ENCODE assay signal across 9 cellular contexts in genomic region chrX:148049441-148049840, GRCh38.
A peak's percentile ranks its signal among the peaks of the same experiment; 100 is the strongest.
DNase-seq lines count a peak whose midpoint lies in the region; ATAC-seq and TF ChIP-seq lines count a peak whose summit lies in the region.
"Had no signal": no experiment of that assay in that cellular context is flagged by ENCODE, and none has a peak within 500 bp of the region (broad histone marks: within the 10 kb centered on the region; RNA-seq: fewer than 3 reads in every experiment).

No MANE protein-coding gene starts in this region.

- H2BK20ac ChIP-seq in H9 (ENCODE audit: low read depth, low read length, poor library complexity, severe bottlenecking): no peak overlapping the region

- no peaks in the 10 kb centered on the region for H3K9me3 ChIP-seq in DND-41 (ENCODE audit: insufficient read depth, low read length, severe bottlenecking)
- H3K9me3 ChIP-seq in H9 (ENCODE audit: control insufficient read depth, low read depth, low read length): peaks cover 6% of the 10 kb centered on the region
- no peaks in the 10 kb centered on the region for H3K9me3 ChIP-seq in endodermal cell (ENCODE audit: control insufficient read depth, low read length)
- no peaks in the 10 kb centered on the region for H3K9me3 ChIP-seq in prostate gland

- H3K23ac ChIP-seq in H9 (ENCODE audit: insufficient read length, low read depth, low read length): no peak overlapping the region

- H4K91ac ChIP-seq in H9 (ENCODE audit: insufficient read length, low read depth, low read length): no peak overlapping the region

- TF ChIP-seq POLR2A in prostate gland (IDR thresholded peaks at IDR 0.05): no peak

- H2AK5ac ChIP-seq in H9 (ENCODE audit: insufficient read length, low read length): no peak overlapping the region

- H3K9ac ChIP-seq in DND-41 (ENCODE audit: low read depth, low read length) (no peak overlapping the region), H9 (ENCODE audit: extremely low read depth, insufficient read length, low read length) (no peak overlapping the region), endodermal cell (ENCODE audit: extremely low read depth, low read length, poor library complexity, severe bottlenecking) (no peak overlapping the region)

- H3K4me1 Mint-ChIP-seq in H9 (no peaks in the 10 kb centered on the region), endodermal cell (no peaks in the 10 kb centered on the region)
- no peaks in the 10 kb centered on the region for H3K4me1 Mint-ChIP-seq in activated naive CD8-positive, alpha-beta T cell treated with anti-CD3 and anti-CD28 coated beads, Interleukin-2, amount 50 U/mL, for 24 hours
- H3K4me1 Mint-ChIP-seq: naive thymus-derived CD8-positive, alpha-beta T cell had no signal

- H3K27ac ChIP-seq in DND-41 (ENCODE audit: low read length): no peak overlapping the region
- no peak overlapping the region for H3K27ac ChIP-seq in H9 (ENCODE audit: insufficient read length, low read depth, low read length)
- no peak overlapping the region for H3K27ac ChIP-seq in endodermal cell (ENCODE audit: low read depth, low read length)
- H3K27ac ChIP-seq in prostate gland: no peak overlapping the region

- DNase-seq in DND-41: peak; percentile 12
- DNase-seq in H9: no peak
- peak; percentile 76 for DNase-seq in NCI-H82 (lab: John Stamatoyannopoulos, UW)
- DNase-seq in endodermal cell: no peak
- no peak for DNase-seq in prostate gland (ENCODE audit: low spot score)
- no peak for DNase-seq in stimulated activated CD4-positive, alpha-beta T cell treated with anti-CD3 and anti-CD28 coated beads, Interleukin-4, amount 100 ng/mL, for 24 hours
- no peak for DNase-seq in activated naive CD4-positive, alpha-beta T cell treated with anti-CD3 and anti-CD28 coated beads, Interleukin-2, amount 50 U/mL, for 16 hours
- DNase-seq in activated naive CD8-positive, alpha-beta T cell treated with anti-CD3 and anti-CD28 coated beads, Interleukin-2, amount 50 U/mL, for 24 hours: no peak

- H3K36me3 ChIP-seq in DND-41 (ENCODE audit: insufficient read depth, low read length): no peaks in the 10 kb centered on the region
- H3K36me3 ChIP-seq in endodermal cell (ENCODE audit: control insufficient read depth, insufficient read depth, low read length): no peaks in the 10 kb centered on the region
- H3K36me3 ChIP-seq in prostate gland: no peaks in the 10 kb centered on the region

- H3K18ac ChIP-seq in H9 (ENCODE audit: insufficient read length, low read depth, low read length): no peak overlapping the region

- H3K79me2 ChIP-seq in DND-41 (ENCODE audit: insufficient read depth, low read length): no peaks in the 10 kb centered on the region
- no peaks in the 10 kb centered on the region for H3K79me2 ChIP-seq in H9 (ENCODE audit: insufficient read depth, low read length)

- intact Hi-C loops in prostate gland (cut with DNase I): loop anchor here (10.0 kb wide), 1 partner anchor 1425 kb away; no protein-coding TSS in a partner anchor

- H3K14ac ChIP-seq in H9 (ENCODE audit: insufficient read depth, low read length): no peak overlapping the region

- no peak overlapping the region for H4K8ac ChIP-seq in H9 (replicated peaks; ENCODE audit: insufficient read length, low read depth, low read length)

- no peak overlapping the region for H3K4me2 ChIP-seq in DND-41 (ENCODE audit: insufficient read depth, low read length)
- no peak overlapping the region for H3K4me2 ChIP-seq in H9 (ENCODE audit: insufficient read depth, insufficient read length, low read length)

- H4K20me1 ChIP-seq in DND-41 (ENCODE audit: insufficient read depth, low read length) (no peaks in the 10 kb centered on the region), H9 (ENCODE audit: control insufficient read depth, insufficient read depth, insufficient read length) (no peaks in the 10 kb centered on the region)

- peaks cover 0 to 4% (median 1%) of the 10 kb centered on the region in 3 experiments; a peak in 3 of 7 replicates for H3K36me3 Mint-ChIP-seq in H9 (ENCODE audit: insufficient read depth in 1 of 3, low read depth in 3 of 3)
- no peaks in the 10 kb centered on the region for H3K36me3 Mint-ChIP-seq in endodermal cell (ENCODE audit: low read depth)
- no peaks in the 10 kb centered on the region for H3K36me3 Mint-ChIP-seq in activated naive CD8-positive, alpha-beta T cell treated with anti-CD3 and anti-CD28 coated beads, Interleukin-2, amount 50 U/mL, for 24 hours (ENCODE audit: low read depth)
- H3K36me3 Mint-ChIP-seq: naive thymus-derived CD8-positive, alpha-beta T cell had no signal

- H3K23me2 ChIP-seq in H9 (ENCODE audit: insufficient read length, low read depth, low read length, poor library complexity, severe bottlenecking): no peaks in the 10 kb centered on the region

- H2BK15ac ChIP-seq in H9 (ENCODE audit: low read depth, low read length): no peak overlapping the region

- H3K4me3 ChIP-seq in DND-41 (ENCODE audit: low read depth in 1 of 2, low read length in 2 of 2): no peak overlapping the region
- no peak overlapping the region for H3K4me3 ChIP-seq in endodermal cell (ENCODE audit: low read length)
- no peak overlapping the region for H3K4me3 ChIP-seq in prostate gland

- H2AFZ ChIP-seq in DND-41 (ENCODE audit: low read depth, low read length): peak overlapping the region; percentile 38; the same call in 1 of the 2 replicates
- H2AFZ ChIP-seq in H9 (ENCODE audit: low read length): no peak overlapping the region

- H3K79me1 ChIP-seq in H9 (ENCODE audit: insufficient read depth, low read depth, low read length, poor library complexity, severe bottlenecking): no peaks in the 10 kb centered on the region

- H2BK5ac ChIP-seq in H9 (ENCODE audit: insufficient read length, low read length): no peak overlapping the region

- H4K5ac ChIP-seq in H9 (ENCODE audit: insufficient read length, low read depth, low read length): no peak overlapping the region

- H3K4me3 Mint-ChIP-seq in H9 (no peak overlapping the region), endodermal cell (no peak overlapping the region)
- H3K4me3 Mint-ChIP-seq in activated naive CD8-positive, alpha-beta T cell treated with anti-CD3 and anti-CD28 coated beads, Interleukin-2, amount 50 U/mL, for 24 hours: no peak overlapping the region
- H3K4me3 Mint-ChIP-seq: naive thymus-derived CD8-positive, alpha-beta T cell had no signal

- peak; percentile 63 for TF ChIP-seq CTCF in DND-41 (IDR thresholded peaks at IDR 0.05; ENCODE audit: borderline replicate concordance, extremely low read depth, low read length, poor library complexity, severe bottlenecking)
- TF ChIP-seq CTCF in H9 (conservative IDR thresholded peaks at IDR 0.05): peak; percentile 70
- peak; percentile 79 for TF ChIP-seq CTCF in endodermal cell (conservative IDR thresholded peaks at IDR 0.05)
- TF ChIP-seq CTCF in prostate gland (IDR thresholded peaks at IDR 0.05): peak in 3 of 4 experiments; percentile 18 to 45 (median 26)

- H3K27ac Mint-ChIP-seq in H9: no peak overlapping the region
- H3K27ac Mint-ChIP-seq in endodermal cell: no peak overlapping the region
- no peak overlapping the region for H3K27ac Mint-ChIP-seq in activated naive CD8-positive, alpha-beta T cell treated with anti-CD3 and anti-CD28 coated beads, Interleukin-2, amount 50 U/mL, for 24 hours
- H3K27ac Mint-ChIP-seq: naive thymus-derived CD8-positive, alpha-beta T cell had no signal

- peak; percentile 59 for ATAC-seq in DND-41 (ENCODE audit: insufficient read depth, low read depth)
- ATAC-seq in activated naive CD8-positive, alpha-beta T cell treated with anti-CD3 and anti-CD28 coated beads, Interleukin-2, amount 50 U/mL, for 24 hours: no peak
- ATAC-seq: naive thymus-derived CD8-positive, alpha-beta T cell had no signal

- no peak overlapping the region for H2BK120ac ChIP-seq in H9 (ENCODE audit: low read depth, low read length, poor library complexity, severe bottlenecking)

- H3K9me3 Mint-ChIP-seq in H9: peaks cover 59 to 60% of the 10 kb centered on the region in 2 experiments
- H3K9me3 Mint-ChIP-seq in endodermal cell: peaks cover 27% of the 10 kb centered on the region
- H3K9me3 Mint-ChIP-seq in activated naive CD8-positive, alpha-beta T cell treated with anti-CD3 and anti-CD28 coated beads, Interleukin-2, amount 50 U/mL, for 24 hours: no peaks in the 10 kb centered on the region
- H3K9me3 Mint-ChIP-seq: naive thymus-derived CD8-positive, alpha-beta T cell had no signal

- peaks cover 6% of the 10 kb centered on the region; the same call in 1 of the 2 replicates for H3K4me1 ChIP-seq in DND-41 (ENCODE audit: insufficient read depth, low read length)
- H3K4me1 ChIP-seq in H9 (ENCODE audit: insufficient read depth, low read length): no peaks in the 10 kb centered on the region
- H3K4me1 ChIP-seq in endodermal cell (ENCODE audit: control insufficient read depth, insufficient read depth, low read length): no peaks in the 10 kb centered on the region
- no peaks in the 10 kb centered on the region for H3K4me1 ChIP-seq in prostate gland (replicated peaks)

- no peak overlapping the region for H3K4ac ChIP-seq in H9 (ENCODE audit: low read depth, low read length)

- WGBS in H9 (ENCODE audit: extremely low coverage, insufficient read length, low lambda C conversion rate): no CpG with 5 or more reads among the region's 4 CpGs
- WGBS in endodermal cell (ENCODE audit: insufficient coverage in 1 of 2, insufficient read length in 1 of 2), 2 experiments: 0 to 44% methylated on average over 2 to 4 of the region's 4 CpGs
- WGBS in prostate gland: 25% methylated on average over 4 of the region's 4 CpGs

- no peak overlapping the region for H3K56ac ChIP-seq in H9 (ENCODE audit: insufficient read length, low read depth, low read length)

- H3K27me3 ChIP-seq in DND-41 (ENCODE audit: insufficient read depth, low read length, poor library complexity): no peaks in the 10 kb centered on the region
- H3K27me3 ChIP-seq in H9 (ENCODE audit: insufficient read depth, low read length): no peaks in the 10 kb centered on the region
- no peaks in the 10 kb centered on the region for H3K27me3 ChIP-seq in endodermal cell (ENCODE audit: control insufficient read depth, insufficient read depth, low read length, poor library complexity, severe bottlenecking)
- no peaks in the 10 kb centered on the region for H3K27me3 ChIP-seq in prostate gland (replicated peaks; ENCODE audit: insufficient read depth)

- no peak overlapping the region for H3T11ph ChIP-seq in H9 (ENCODE audit: low read length)

- H2BK12ac ChIP-seq in H9 (ENCODE audit: insufficient read length, low read depth, low read length): no peak overlapping the region

- no peaks in the 10 kb centered on the region; the same call in 1 of the 2 replicates for H3K27me3 Mint-ChIP-seq in H9 (ENCODE audit: low read depth)
- H3K27me3 Mint-ChIP-seq in endodermal cell (ENCODE audit: insufficient read depth): no peaks in the 10 kb centered on the region
- no peaks in the 10 kb centered on the region for H3K27me3 Mint-ChIP-seq in activated naive CD8-positive, alpha-beta T cell treated with anti-CD3 and anti-CD28 coated beads, Interleukin-2, amount 50 U/mL, for 24 hours

Comparison
In these comparisons a context has a peak if more than half of its experiments do, and no peak if none do; other contexts are left out.
1. DNase-seq: peak in DND-41 (single experiment) and NCI-H82 (single experiment); none in H9 (single experiment), endodermal cell (single experiment), prostate gland (single experiment), stimulated activated CD4-positive, alpha-beta T cell treated with anti-CD3 and anti-CD28 coated beads, Interleukin-4, amount 100 ng/mL, for 24 hours (single experiment), activated naive CD4-positive, alpha-beta T cell treated with anti-CD3 and anti-CD28 coated beads, Interleukin-2, amount 50 U/mL, for 16 hours (single experiment) and activated naive CD8-positive, alpha-beta T cell treated with anti-CD3 and anti-CD28 coated beads, Interleukin-2, amount 50 U/mL, for 24 hours (single experiment).
2. CTCF ChIP-seq: peak in every context shown above with its lines; median percentile 79 in endodermal cell; 70 in H9; 63 in DND-41; 26 in prostate gland.